ENCODE assay signal across 24 cellular contexts in genomic region chr19:1558552-1558951, GRCh38. TPM values are rescaled to one million over a fixed set of nuclear protein-coding genes. Genes with fewer than 3 reads are reported as not detected.
"Had no signal": no experiment of that assay in that cellular context is flagged by ENCODE, and none has a peak within 500 bp of the region (broad histone marks: within the 10 kb centered on the region; RNA-seq: fewer than 3 reads in every experiment).

No MANE protein-coding gene starts in this region.

- H3K4me3 Mint-ChIP-seq: naive thymus-derived CD8-positive, alpha-beta T cell; stimulated activated memory B cell treated with anti-CD40 and anti-IgM and Interleukin-4, amounts not matched to agents 10 μg/mL and 1 μg/mL and 100 μg/mL, for 72 hours; stimulated activated naive CD8-positive, alpha-beta T cell treated with anti-CD3 and anti-CD28 coated beads, Interleukin-15, Interleukin-2, amounts not matched to agents 100 ng/mL and 50 ng/mL, for 24 hours had no signal

- DNase-seq: cortex of kidney; dorsolateral prefrontal cortex; effector CD8-positive, alpha-beta T cell; heart right ventricle; hypothalamus; kidney glomerular epithelial cell; mesendoderm; mucosa of descending colon; naive thymus-derived CD8-positive, alpha-beta T cell; occipital lobe; psoas muscle; retina; right lobe of liver; stimulated activated CD4-positive, alpha-beta T cell treated with anti-CD3 and anti-CD28 coated beads, Interleukin-4, amount 100 ng/mL, for 24 hours; tibial artery had no signal

- H3K36me3 Mint-ChIP-seq: naive thymus-derived CD8-positive, alpha-beta T cell; stimulated activated memory B cell treated with anti-CD40 and anti-IgM and Interleukin-4, amounts not matched to agents 10 μg/mL and 1 μg/mL and 100 μg/mL, for 72 hours had no signal

- H3K27ac ChIP-seq: dorsolateral prefrontal cortex, heart right ventricle, parathyroid adenoma, psoas muscle, right lobe of liver, tibial artery had no signal

- H3K9me3 ChIP-seq: heart right ventricle, mucosa of descending colon, psoas muscle, right lobe of liver, tibial artery had no signal

- H2AFZ ChIP-seq: parathyroid adenoma had no signal

- H3K27me3 Mint-ChIP-seq: naive thymus-derived CD8-positive, alpha-beta T cell; stimulated activated memory B cell treated with anti-CD40 and anti-IgM and Interleukin-4, amounts not matched to agents 10 μg/mL and 1 μg/mL and 100 μg/mL, for 72 hours; stimulated activated naive CD8-positive, alpha-beta T cell treated with anti-CD3 and anti-CD28 coated beads, Interleukin-15, Interleukin-2, amounts not matched to agents 100 ng/mL and 50 ng/mL, for 24 hours had no signal

- H3K4me3 ChIP-seq: dorsolateral prefrontal cortex, heart right ventricle, mucosa of descending colon, psoas muscle, right lobe of liver, tibial artery had no signal

- H3K36me3 ChIP-seq: right lobe of liver had no signal

- H3K79me2 ChIP-seq: parathyroid adenoma had no signal

- H3K27ac Mint-ChIP-seq: naive thymus-derived CD8-positive, alpha-beta T cell; stimulated activated memory B cell treated with anti-CD40 and anti-IgM and Interleukin-4, amounts not matched to agents 10 μg/mL and 1 μg/mL and 100 μg/mL, for 72 hours; stimulated activated naive CD8-positive, alpha-beta T cell treated with anti-CD3 and anti-CD28 coated beads, Interleukin-15, Interleukin-2, amounts not matched to agents 100 ng/mL and 50 ng/mL, for 24 hours had no signal

- H3K4me1 Mint-ChIP-seq: stimulated activated memory B cell treated with anti-CD40 and anti-IgM and Interleukin-4, amounts not matched to agents 10 μg/mL and 1 μg/mL and 100 μg/mL, for 72 hours had no signal

- H3K4me1 ChIP-seq: parathyroid adenoma, psoas muscle, right lobe of liver, tibial artery had no signal

- H3K9me3 Mint-ChIP-seq: naive thymus-derived CD8-positive, alpha-beta T cell; stimulated activated memory B cell treated with anti-CD40 and anti-IgM and Interleukin-4, amounts not matched to agents 10 μg/mL and 1 μg/mL and 100 μg/mL, for 72 hours; stimulated activated naive CD8-positive, alpha-beta T cell treated with anti-CD3 and anti-CD28 coated beads, Interleukin-15, Interleukin-2, amounts not matched to agents 100 ng/mL and 50 ng/mL, for 24 hours had no signal

RNA-seq across cellular contexts. Expression of gene PLK5, which starts 34.7 kb away (rescaled TPM):
- total RNA-seq: esophagus mucosa; fibroblast of lung; frontal cortex; glomerular endothelial cell; liver; lung microvascular endothelial cell; naive thymus-derived CD8-positive, alpha-beta T cell; occipital lobe; psoas muscle; right lobe of liver had no signal

RNA-seq across cellular contexts. Expression of gene ADAMTSL5, which starts 45.7 kb away (rescaled TPM):
- total RNA-seq: lung microvascular endothelial cell, occipital lobe had no signal
